In genomic region chr2:177211148-177211547, GRCh38 we compare ENCODE assay signal across 9 cellular contexts. TPM values are rescaled to one million over a fixed set of nuclear protein-coding genes. Genes with fewer than 3 reads are reported as not detected.
DNase-seq lines count a peak whose midpoint lies in the region; ATAC-seq and TF ChIP-seq lines count a peak whose summit lies in the region.
"Had no signal": no experiment of that assay in that cellular context is flagged by ENCODE, and none has a peak within 500 bp of the region (broad histone marks: within the 10 kb centered on the region; RNA-seq: fewer than 3 reads in every experiment).

No MANE protein-coding gene starts in this region.

- H3K27ac Mint-ChIP-seq in CD14-positive monocyte (peak overlapping the region; percentile 99 to 100 (median 100)), chondrocyte (ENCODE audit: unreplicated experiment) (peak overlapping the region; percentile 100), nephron progenitor cell (peak overlapping the region; percentile 100)

- peaks cover 25% of the 10 kb centered on the region for H3K36me3 ChIP-seq in Karpas-422 (ENCODE audit: insufficient read depth, low read length)

- H3K9me2 ChIP-seq in Karpas-422 (replicated peaks; ENCODE audit: insufficient read depth, low read length): no peaks in the 10 kb centered on the region

- peak overlapping the region; percentile 96 for H3K9ac ChIP-seq in Karpas-422 (ENCODE audit: low read length)

- intact Hi-C loops in CD14-positive monocyte (cut with micrococcal nuclease): loop anchor here in 1 of 2 donors (5.0 kb wide), 1 partner anchor 44 kb away; no protein-coding TSS in a partner anchor

- no peak for TF ChIP-seq CTCF in CD14-positive monocyte (IDR thresholded peaks at IDR 0.05)
- no peak for TF ChIP-seq CTCF in chondrocyte (IDR thresholded peaks at IDR 0.05)
- TF ChIP-seq CTCF in nephron progenitor cell (IDR thresholded peaks at IDR 0.05): no peak

- H3K4me1 Mint-ChIP-seq in CD14-positive monocyte: peaks cover 37% of the 10 kb centered on the region
- H3K4me1 Mint-ChIP-seq in chondrocyte (ENCODE audit: low read depth): peaks cover 37% of the 10 kb centered on the region
- peaks cover 63% of the 10 kb centered on the region for H3K4me1 Mint-ChIP-seq in nephron progenitor cell

- no peak overlapping the region for H2AFZ ChIP-seq in Karpas-422 (ENCODE audit: low read length)

- H3K9me3 Mint-ChIP-seq in CD14-positive monocyte (peaks cover 0 to 3% (median 0%) of the 10 kb centered on the region in 7 donors), chondrocyte (ENCODE audit: low read depth) (no peaks in the 10 kb centered on the region), nephron progenitor cell (no peaks in the 10 kb centered on the region)

- no peaks in the 10 kb centered on the region for H3K9me3 ChIP-seq in Karpas-422 (ENCODE audit: low read length)

- H3K4me1 ChIP-seq in Karpas-422 (ENCODE audit: low read length): peaks cover 34% of the 10 kb centered on the region

- H3K36me3 Mint-ChIP-seq in CD14-positive monocyte (peaks cover 17 to 20% of the 10 kb centered on the region in 2 donors), chondrocyte (ENCODE audit: low read depth) (peaks cover 7% of the 10 kb centered on the region), nephron progenitor cell (ENCODE audit: low read depth) (peaks cover 32% of the 10 kb centered on the region)

- H3K4me2 ChIP-seq in Karpas-422 (ENCODE audit: low read depth, low read length, poor library complexity, severe bottlenecking): peak overlapping the region; percentile 99

- no peak for ATAC-seq in HG02884 (IDR thresholded peaks at IDR 0.05; ENCODE audit: unreplicated experiment)

- H3K4me3 Mint-ChIP-seq in CD14-positive monocyte: peak overlapping the region; percentile 88 to 94
- H3K4me3 Mint-ChIP-seq in chondrocyte (ENCODE audit: unreplicated experiment): peak overlapping the region; percentile 91
- peak overlapping the region; percentile 93 for H3K4me3 Mint-ChIP-seq in nephron progenitor cell

- peaks cover 52% of the 10 kb centered on the region for H3K79me2 ChIP-seq in Karpas-422 (ENCODE audit: low read length)

- peak overlapping the region; percentile 100 for H3K4me3 ChIP-seq in Karpas-422 (ENCODE audit: low read length)

- DNase-seq in CD14-positive monocyte (ENCODE audit: low spot score) (no peak), Karpas-422 (no peak), chondrocyte (ENCODE audit: low spot score) (no peak), nephron progenitor cell (no peak), COR-L47 (lab: John Stamatoyannopoulos, UW) (no peak)
- DNase-seq in activated effector memory CD4-positive, alpha-beta T cell treated with Interleukin-2 at 50 U/mL for 16 hours: no peak
- DNase-seq in stimulated activated CD8-positive, alpha-beta memory T cell treated with anti-CD3 and anti-CD28 coated beads, Interleukin-4, amount 100 ng/mL, for 48 hours: no peak
- DNase-seq: activated CD4-positive, CD25-positive, alpha-beta regulatory T cell treated with anti-CD3 and anti-CD28 coated beads, Interleukin-2, amount 50 U/mL, for 72 hours had no signal

- peak overlapping the region; percentile 86 for H3K27ac ChIP-seq in Karpas-422 (ENCODE audit: low read length)

- no peaks in the 10 kb centered on the region for H3K27me3 ChIP-seq in Karpas-422 (ENCODE audit: low read length)

- H3K27me3 Mint-ChIP-seq in CD14-positive monocyte (ENCODE audit: low read depth in 3 of 3): no peaks in the 10 kb centered on the region
- H3K27me3 Mint-ChIP-seq in chondrocyte (ENCODE audit: low read depth): no peaks in the 10 kb centered on the region
- H3K27me3 Mint-ChIP-seq in nephron progenitor cell (ENCODE audit: low read depth, poor library complexity): peaks cover 5% of the 10 kb centered on the region

- peaks cover 23% of the 10 kb centered on the region for H4K20me1 ChIP-seq in Karpas-422 (ENCODE audit: insufficient read depth, low read depth, low read length)

RNA-seq across cellular contexts. Expression of gene HNRNPA3, which starts 1.4 kb away (rescaled TPM):
- 10 to 100 TPM; 26.5 to 43.0 TPM for polyA plus RNA-seq in CD14-positive monocyte
- 51.7 and 62.7 TPM in 2 replicates for total RNA-seq in Karpas-422 (2014; rRNA removed; shearing (Covaris generic); ENCODE audit: low replicate concordance)
- total RNA-seq in chondrocyte: 98.0 to 153 TPM (median 106 TPM) in 3 replicates

RNA-seq across cellular contexts. Expression of gene NFE2L2, which starts 53.4 kb away (rescaled TPM):
- 10 to 100 TPM; 38.7 to 51.6 TPM for polyA plus RNA-seq in CD14-positive monocyte
- 33.1 and 66.7 TPM in 2 replicates for total RNA-seq in Karpas-422 (2014; rRNA removed; shearing (Covaris generic); ENCODE audit: low replicate concordance)
- 65.7 to 88.2 TPM (median 86.8 TPM) in 3 replicates for total RNA-seq in chondrocyte
